15 cellular contexts compared by ENCODE assay signal in genomic region chr3:190086191-190086590, GRCh38. TPM values are rescaled to one million over a fixed set of nuclear protein-coding genes. Genes with fewer than 3 reads are reported as not detected.
DNase-seq lines count a peak whose midpoint lies in the region; ATAC-seq, FAIRE-seq and TF ChIP-seq lines count a peak whose summit lies in the region.
"Had no signal": no experiment of that assay in that cellular context is flagged by ENCODE, and none has a peak within 500 bp of the region (broad histone marks: within the 10 kb centered on the region; RNA-seq: fewer than 3 reads in every experiment).

No MANE protein-coding gene starts in this region.

- intact Hi-C loops in GM12878 (cut with micrococcal nuclease; ENCODE audit: unreplicated experiment) (no loop called here), dorsolateral prefrontal cortex (cut with DNase I) (no loop called here), lower lobe of right lung (cut with DNase I) (no loop called here)

- no peaks in the 10 kb centered on the region; the same call in none of the 2 replicates for H3K79me2 ChIP-seq in GM12878 (ENCODE audit: control insufficient read depth, insufficient read depth, low read length)

- H3K4me3 ChIP-seq in GM12878 (no peak overlapping the region), dorsolateral prefrontal cortex (no peak overlapping the region), lower lobe of right lung (no peak overlapping the region)

- H3K9me3 ChIP-seq in GM12878 (replicated peaks; ENCODE audit: control insufficient read depth, insufficient read depth, low read length) = no peaks in the 10 kb centered on the region
- no peaks in the 10 kb centered on the region for H3K9me3 ChIP-seq in lower lobe of right lung

- DNase-seq in GM12891 (ENCODE audit: insufficient read length, low spot score) = no peak
- DNase-seq in GM12878 (ENCODE audit: low read depth, low spot score) = no peak
- DNase-seq in AG08395 (ENCODE audit: low spot score) = no peak
- no peak for DNase-seq in dorsolateral prefrontal cortex
- DNase-seq in caudate nucleus (lab: John Stamatoyannopoulos, UW) = no peak
- no peak for DNase-seq in lower lobe of right lung
- DNase-seq: activated CD4-positive, alpha-beta T cell treated with anti-CD3 and anti-CD28 coated beads for 1 hour; NCI-H82; small intestine; T-helper 1 cell had no signal

- H3K4me1 ChIP-seq in GM12878 (ENCODE audit: control insufficient read depth, insufficient read depth, low read length) = no peaks in the 10 kb centered on the region
- H3K4me1 ChIP-seq in lower lobe of right lung = no peaks in the 10 kb centered on the region

- TF ChIP-seq CTCF in GM12878 (IDR thresholded peaks at IDR 0.05 in 2 of 3, conservative IDR thresholded peaks at IDR 0.05 in 1 of 3; ENCODE audit: control insufficient read depth in 2 of 3, extremely low read depth in 1 of 3, insufficient read depth in 1 of 3, low read depth in 3 of 3, low read length in 3 of 3) (no peak), dorsolateral prefrontal cortex (IDR thresholded peaks at IDR 0.05 in 54 of 56, conservative IDR thresholded peaks at IDR 0.05 in 2 of 56; ENCODE audit: low read depth in 1 of 56, partially characterized antibody in 56 of 56) (no peak), lower lobe of right lung (IDR thresholded peaks at IDR 0.05) (no peak)

- SMC1A ChIA-PET in GM12878 (lab: Charles Lee; ENCODE audit: uncharacterized antibody, unreplicated experiment) = interaction anchor here (1.0 to 2.5 kb wide), 8 partner anchors 8 to 118 kb away, joined by 3 to 14 read pairs (median 4); no protein-coding TSS in a partner anchor

- WGBS in GM12878 (ENCODE audit: insufficient coverage, insufficient replicate concordance, low lambda C conversion rate, missing lambda C conversion rate) = 0% methylated on average over 2 of the region's 2 CpGs

- H3K4me2 ChIP-seq in GM12878 (ENCODE audit: control insufficient read depth, insufficient read depth) = peak overlapping the region; percentile 2

- TF ChIP-seq EP300 in GM12878 (IDR thresholded peaks at IDR 0.05; ENCODE audit: borderline replicate concordance in 1 of 2, control insufficient read depth in 1 of 2, low read depth in 2 of 2, low read length in 2 of 2) = no peak

- H3K27me3 ChIP-seq in GM12878 (replicated peaks in 1 of 2; ENCODE audit: control insufficient read depth in 2 of 2, insufficient read depth in 2 of 2, low read length in 1 of 2) = no peaks in the 10 kb centered on the region
- no peaks in the 10 kb centered on the region for H3K27me3 ChIP-seq in dorsolateral prefrontal cortex
- no peaks in the 10 kb centered on the region for H3K27me3 ChIP-seq in lower lobe of right lung (ENCODE audit: low read depth)

- CTCF ChIA-PET in GM12878 (lab: Yijun Ruan, JAX) = interaction anchor here (1.0 to 1.9 kb wide), 4 partner anchors 10 to 119 kb away, joined by 3 to 6 read pairs (median 4); no protein-coding TSS in a partner anchor

- FAIRE-seq in GM12891 (lab: Jason Lieb, UNC) (peak; percentile 13), GM12878 (lab: Jason Lieb, UNC) (peak; percentile 35)
- FAIRE-seq: bronchial epithelial cell, small intestine had no signal

- H3K9ac ChIP-seq in GM12878 (ENCODE audit: control insufficient read depth, insufficient read depth, low read length) = no peak overlapping the region

- H2AFZ ChIP-seq in GM12878 (ENCODE audit: control insufficient read depth, low read depth, low read length) = no peak overlapping the region

- H3K27ac ChIP-seq in GM12878 (ENCODE audit: control insufficient read depth, insufficient read depth) (0 out of 2 replicates have a peak overlapping the region, but pooled peaks have one; percentile 33), dorsolateral prefrontal cortex (no peak overlapping the region), caudate nucleus (ENCODE audit: low read depth, low read length) (no peak overlapping the region), lower lobe of right lung (no peak overlapping the region)
- H3K27ac ChIP-seq: RWPE1 had no signal

- H4K20me1 ChIP-seq in GM12878 (ENCODE audit: control insufficient read depth, insufficient read depth) = no peaks in the 10 kb centered on the region

- ATAC-seq in GM21447 (IDR thresholded peaks at IDR 0.05; ENCODE audit: unreplicated experiment) (peak; percentile 65), HG03066 (IDR thresholded peaks at IDR 0.05; ENCODE audit: low read depth, unreplicated experiment) (peak; percentile 76), GM12878 (peak; percentile 71), lower lobe of right lung (no peak)
- ATAC-seq: activated naive CD4-positive, alpha-beta T cell treated with anti-CD3 and anti-CD28 coated beads, Interleukin-2, amount 50 U/mL, for 72 hours had no signal

- RAD21 ChIA-PET in GM12878 (lab: Charles Lee; ENCODE audit: unreplicated experiment) = interaction anchor here (1.6 to 2.3 kb wide), 3 partner anchors 9 to 23 kb away, joined by 3 to 8 read pairs (median 5); no protein-coding TSS in a partner anchor

- TF ChIP-seq POLR2A in GM12891 (IDR thresholded peaks at IDR 0.05; ENCODE audit: low read depth, low read length) (no peak), GM12878 (IDR thresholded peaks at IDR 0.05; ENCODE audit: low read depth, low read length) (no peak)

- H3K36me3 ChIP-seq in GM12878 (ENCODE audit: control insufficient read depth in 2 of 2, insufficient read depth in 2 of 2, low read length in 1 of 2) = no peaks in the 10 kb centered on the region
- H3K36me3 ChIP-seq in lower lobe of right lung = no peaks in the 10 kb centered on the region

- no peak for TF ChIP-seq RAD21 in GM12878 (IDR thresholded peaks at IDR 0.05; ENCODE audit: insufficient read depth, low read depth, low read length)

- in situ Hi-C loops in GM12878 (cut with MboI) = no loop called here

- no TSS peak for BruUV-seq in GM12878 (replicated peaks; lab: Mats Ljungman, UMichigan)

- POLR2A ChIA-PET in GM12878 (lab: Charles Lee) = interaction anchor here (1.0 to 1.3 kb wide), 2 partner anchors 15 to 26 kb away, joined by 3 to 6 read pairs; no protein-coding TSS in a partner anchor

TF ChIP-seq in GM12891, 5 proteins besides CTCF, POLR2A, EP300 and RAD21:
- no peak for TF ChIP-seq POLR2AphosphoS5 (IDR thresholded peaks at IDR 0.05; ENCODE audit: low read depth, low read length)
- no peak for TF ChIP-seq PAX5 (IDR thresholded peaks at IDR 0.05; ENCODE audit: insufficient read depth, low read length, severe bottlenecking)
- TF ChIP-seq POU2F2 (IDR thresholded peaks at IDR 0.05; ENCODE audit: low read depth, low read length) = no peak
- no peak for TF ChIP-seq TAF1 (IDR thresholded peaks at IDR 0.05; ENCODE audit: low read depth, low read length)
- no peak for TF ChIP-seq SPI1 (IDR thresholded peaks at IDR 0.05; ENCODE audit: low read depth, low read length)
TF ChIP-seq in GM12891: peak in this region for 0.

TF ChIP-seq in GM12878, 131 proteins besides CTCF, POLR2A, EP300 and RAD21 (continues in another document):
- no peak for TF ChIP-seq POLR2AphosphoS5 (IDR thresholded peaks at IDR 0.05; ENCODE audit: low read length)
- no peak for TF ChIP-seq SRF (IDR thresholded peaks at IDR 0.05; ENCODE audit: low read depth in 2 of 2, low read length in 2 of 2)
- peak; percentile 61 for TF ChIP-seq EED (IDR thresholded peaks at IDR 0.05; ENCODE audit: low read depth)
- peak; percentile 61 for TF ChIP-seq JUNB (IDR thresholded peaks at IDR 0.05)
- 0 out of 2 replicates have a peak, but pooled peaks have one; percentile 18 for TF ChIP-seq NFIC (IDR thresholded peaks at IDR 0.05; ENCODE audit: low read depth, low read length)
- peak; percentile 88 for TF ChIP-seq PKNOX1 (IDR thresholded peaks at IDR 0.05)
- no peak for TF ChIP-seq MYB (IDR thresholded peaks at IDR 0.05; ENCODE audit: borderline replicate concordance, low read depth, low read length)
- no peak for TF ChIP-seq BACH1 (IDR thresholded peaks at IDR 0.05; ENCODE audit: borderline replicate concordance)
- TF ChIP-seq NFYA (IDR thresholded peaks at IDR 0.05; ENCODE audit: borderline replicate concordance, low read depth, low read length) = no peak

RNA-seq across cellular contexts. Expression of gene P3H2, which starts 34.5 kb away (rescaled TPM):
- polyA plus RNA-seq in GM12891 (2012; ENCODE audit: low read depth, missing spikeins) = 31.4 TPM
- total RNA-seq in GM12878 (2013; cell fraction: nucleolus; rRNA removed) = 161 and 165 TPM in 2 replicates
- total RNA-seq in GM12878 (2014; rRNA removed) (88.8 and 95.5 TPM in 2 replicates), GM12878 (2014; rRNA removed; fragmentation: Illumina TruSeq; extraction: Trizol) (87.3 and 91.7 TPM in 2 replicates), GM12878 (2021) (68.3 and 69.4 TPM in 2 replicates), dorsolateral prefrontal cortex (10 to 100 TPM in 32 of 120 experiments, 1 to 10 TPM in 88; 2.9 to 14.9 (median 8.8) TPM), lower lobe of right lung (61.9 TPM)
- polyA plus RNA-seq in GM12878 (2011; ENCODE audit: low read depth) = 29.2 TPM
- polyA plus RNA-seq in GM12878 (2011; rRNA removed) (63.1 and 88.6 TPM in 2 replicates), GM12878 (2014; fragmentation: Illumina TruSeq; extraction: Trizol) (84.9 and 116 TPM in 2 replicates), GM12878 (2014; fragmentation: Nextera tagmentation; extraction: Ambion mirVana) (10 to 100 TPM; 27.0 to 36.7 TPM), GM12878 (2014; rRNA removed) (69.3 and 83.6 TPM in 2 replicates), GM12878 (2016; fragmentation: Nextera tagmentation; extraction: Ambion mirVana) (10 to 100 TPM; 82.7 to 97.6 TPM)
- polyA plus RNA-seq in GM12878 (2011; cell fraction: cytosol; rRNA removed) = 34.7 and 48.4 TPM in 2 replicates
- 36.0 and 43.6 TPM in 2 replicates for polyA plus RNA-seq in GM12878 (2011; cell fraction: nucleus; rRNA removed)
- polyA plus RNA-seq in GM12878 (2012) = 41.4 and 41.6 TPM in 2 replicates
- 46.6 and 62.8 TPM in 2 replicates for polyA minus RNA-seq in GM12878 (2011; rRNA and poly(A)+ RNA removed)
- polyA minus RNA-seq in GM12878 (2011; cell fraction: cytosol; rRNA and poly(A)+ RNA removed) = 16.6 and 23.6 TPM in 2 replicates
- 48.7 and 60.0 TPM in 2 replicates for polyA minus RNA-seq in GM12878 (2011; cell fraction: nucleus; rRNA and poly(A)+ RNA removed)
- total RNA-seq: activated naive CD4-positive, alpha-beta T cell treated with anti-CD3 and anti-CD28 coated beads, Interleukin-2, amount 50 U/mL, for 72 hours had no signal

Comparison
In these comparisons a context has a peak if more than half of its experiments do, and no peak if none do; other contexts are left out.
1. ATAC-seq: peak in GM21447 (single experiment), HG03066 (single experiment) and GM12878 (single experiment); none in lower lobe of right lung (0 of 2).